In genomic region chr1:168483531-168483930, GRCh38 we compare ENCODE assay signal across 10 cellular contexts.
DNase-seq lines count a peak whose midpoint lies in the region; ATAC-seq and TF ChIP-seq lines count a peak whose summit lies in the region.
"Had no signal": no experiment of that assay in that cellular context is flagged by ENCODE, and none has a peak within 500 bp of the region (broad histone marks: within the 10 kb centered on the region; RNA-seq: fewer than 3 reads in every experiment).

No MANE protein-coding gene starts in this region.

- H3K4me3 ChIP-seq in fibroblast of pulmonary artery (replicated peaks; ENCODE audit: low read depth, low read length) (no peak overlapping the region), mucosa of descending colon (no peak overlapping the region)

- ATAC-seq in SK-N-SH treated with all-trans-retinoic acid at 6 μM for 48 hours (peak; percentile 73), sciatic nerve (peak; percentile 33), mucosa of descending colon (no peak)

- no peak overlapping the region for H3K4me3 Mint-ChIP-seq in activated CD4-positive, alpha-beta memory T cell treated with anti-CD3 and anti-CD28 coated beads for 36 hours
- H3K4me3 Mint-ChIP-seq in T-helper 2 cell treated with Interferon-gamma antibody and Interleukin-4, amounts not matched to agents 5 μg/mL and 100 μg/mL, for 36 hours = no peak overlapping the region

- no peaks in the 10 kb centered on the region for H3K36me3 ChIP-seq in mucosa of descending colon (ENCODE audit: low read depth)

- DNase-seq in GM04503 (ENCODE audit: low read depth) (peak; percentile 87), fibroblast of pulmonary artery (ENCODE audit: low read depth) (peak; percentile 95), sciatic nerve (ENCODE audit: low spot score) (no peak), mucosa of descending colon (no peak), NCI-H1105 (lab: John Stamatoyannopoulos, UW) (no peak)
- DNase-seq in activated CD4-positive, alpha-beta memory T cell treated with anti-CD3 and anti-CD28 coated beads for 36 hours = no peak
- DNase-seq in T-helper 2 cell treated with Interferon-gamma antibody and Interleukin-4, amounts not matched to agents 5 μg/mL and 100 μg/mL, for 36 hours (ENCODE audit: low spot score) = no peak
- DNase-seq: H7, NCI-H146 had no signal

- H3K9me3 Mint-ChIP-seq in activated CD4-positive, alpha-beta memory T cell treated with anti-CD3 and anti-CD28 coated beads for 36 hours = peaks cover 6% of the 10 kb centered on the region
- H3K9me3 Mint-ChIP-seq in T-helper 2 cell treated with Interferon-gamma antibody and Interleukin-4, amounts not matched to agents 5 μg/mL and 100 μg/mL, for 36 hours = peaks cover 11% of the 10 kb centered on the region

- peaks cover 47% of the 10 kb centered on the region for H3K4me1 Mint-ChIP-seq in activated CD4-positive, alpha-beta memory T cell treated with anti-CD3 and anti-CD28 coated beads for 36 hours (ENCODE audit: low read depth)
- H3K4me1 Mint-ChIP-seq in T-helper 2 cell treated with Interferon-gamma antibody and Interleukin-4, amounts not matched to agents 5 μg/mL and 100 μg/mL, for 36 hours (ENCODE audit: low read depth) = peaks cover 47% of the 10 kb centered on the region

- no peak overlapping the region for H3K27ac Mint-ChIP-seq in activated CD4-positive, alpha-beta memory T cell treated with anti-CD3 and anti-CD28 coated beads for 36 hours
- no peak overlapping the region for H3K27ac Mint-ChIP-seq in T-helper 2 cell treated with Interferon-gamma antibody and Interleukin-4, amounts not matched to agents 5 μg/mL and 100 μg/mL, for 36 hours

- CTCF ChIA-PET in activated CD4-positive, alpha-beta memory T cell treated with anti-CD3 and anti-CD28 coated beads for 36 hours (lab: Charles Lee) = no interaction called here

- POLR2A ChIA-PET in activated CD4-positive, alpha-beta memory T cell treated with anti-CD3 and anti-CD28 coated beads for 36 hours (lab: Charles Lee) = no interaction called here

- H3K36me3 Mint-ChIP-seq in activated CD4-positive, alpha-beta memory T cell treated with anti-CD3 and anti-CD28 coated beads for 36 hours = peaks cover 4% of the 10 kb centered on the region
- peaks cover 12% of the 10 kb centered on the region for H3K36me3 Mint-ChIP-seq in T-helper 2 cell treated with Interferon-gamma antibody and Interleukin-4, amounts not matched to agents 5 μg/mL and 100 μg/mL, for 36 hours (ENCODE audit: low read depth)

- H3K27me3 Mint-ChIP-seq in activated CD4-positive, alpha-beta memory T cell treated with anti-CD3 and anti-CD28 coated beads for 36 hours = no peaks in the 10 kb centered on the region
- H3K27me3 Mint-ChIP-seq in T-helper 2 cell treated with Interferon-gamma antibody and Interleukin-4, amounts not matched to agents 5 μg/mL and 100 μg/mL, for 36 hours (ENCODE audit: low read depth) = no peaks in the 10 kb centered on the region

- peaks cover 2% of the 10 kb centered on the region for H3K9me3 ChIP-seq in mucosa of descending colon

- TF ChIP-seq CTCF in fibroblast of pulmonary artery (IDR thresholded peaks at IDR 0.05; ENCODE audit: low read length, missing control alignments) (no peak), mucosa of descending colon (IDR thresholded peaks at IDR 0.05) (no peak)

- H3K4me1 ChIP-seq in mucosa of descending colon (ENCODE audit: low read depth) = no peaks in the 10 kb centered on the region

- intact Hi-C loops in sciatic nerve (cut with DNase I) = no loop called here
- intact Hi-C loops in mucosa of descending colon (cut with DNase I, micrococcal nuclease) = no loop called here
- intact Hi-C loops in activated CD4-positive, alpha-beta memory T cell treated with anti-CD3 and anti-CD28 coated beads for 36 hours (cut with micrococcal nuclease) = no loop called here

TF ChIP-seq in SK-N-SH treated with all-trans-retinoic acid at 6 μM for 48 hours, 23 proteins besides CTCF, POLR2A, EP300 and RAD21:
- TF ChIP-seq ZFP30 (CRISPR knock-in tag; IDR thresholded peaks at IDR 0.05) = no peak
- TF ChIP-seq ZNF8 (CRISPR knock-in tag; IDR thresholded peaks at IDR 0.05) = no peak
- TF ChIP-seq PPARA (CRISPR knock-in tag; IDR thresholded peaks at IDR 0.05; ENCODE audit: borderline replicate concordance) = no peak
- no peak for TF ChIP-seq TCF4 (CRISPR knock-in tag; IDR thresholded peaks at IDR 0.05; ENCODE audit: borderline replicate concordance)
- TF ChIP-seq CSDC2 (CRISPR knock-in tag; IDR thresholded peaks at IDR 0.05) = no peak
- TF ChIP-seq RARB (CRISPR knock-in tag; IDR thresholded peaks at IDR 0.05) = peak; percentile 75; the same call in 1 of the 2 replicates
- peak; percentile 74 for TF ChIP-seq ZC3H10 (CRISPR knock-in tag; IDR thresholded peaks at IDR 0.05)
- TF ChIP-seq ISL1 (CRISPR knock-in tag; IDR thresholded peaks at IDR 0.05) = peak; percentile 94
- TF ChIP-seq POU6F1 (CRISPR knock-in tag; IDR thresholded peaks at IDR 0.05; ENCODE audit: borderline replicate concordance, low read depth) = 0 out of 2 replicates have a peak, but pooled peaks have one; percentile 71
- TF ChIP-seq BACH2 (CRISPR knock-in tag; IDR thresholded peaks at IDR 0.05; ENCODE audit: borderline replicate concordance) = no peak
- TF ChIP-seq TOX (CRISPR knock-in tag; IDR thresholded peaks at IDR 0.05; ENCODE audit: borderline replicate concordance) = peak; percentile 94
- no peak for TF ChIP-seq ZFP3 (CRISPR knock-in tag; IDR thresholded peaks at IDR 0.05)

Comparison
In these comparisons a context has a peak if more than half of its experiments do, and no peak if none do; other contexts are left out.
1. DNase-seq: peak in GM04503 (single experiment) and fibroblast of pulmonary artery (single experiment); none in sciatic nerve (single experiment), mucosa of descending colon (0 of 3), NCI-H1105 (single experiment), activated CD4-positive, alpha-beta memory T cell treated with anti-CD3 and anti-CD28 coated beads for 36 hours (single experiment) and T-helper 2 cell treated with Interferon-gamma antibody and Interleukin-4, amounts not matched to agents 5 μg/mL and 100 μg/mL, for 36 hours (single experiment).